In the genomic region with DNA sequence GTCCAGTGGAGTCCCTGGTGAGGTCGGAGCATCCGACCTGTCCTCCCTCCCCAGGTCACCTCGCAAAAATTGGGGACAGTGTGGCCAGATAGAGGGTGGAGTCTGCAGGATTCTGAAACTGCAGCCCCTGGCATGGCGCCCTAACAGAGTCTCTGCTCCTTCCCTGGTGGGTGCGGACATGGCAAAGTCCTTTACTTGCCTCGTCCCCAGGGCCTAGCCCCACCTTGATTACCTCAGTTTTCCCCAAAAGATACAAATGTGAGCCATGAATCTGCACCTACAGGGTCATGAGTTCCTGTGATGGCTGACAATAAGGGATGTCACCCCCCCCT, we compare ENCODE assay signal across 8 cellular contexts. TPM values are rescaled to one million over a fixed set of nuclear protein-coding genes. Genes with fewer than 3 reads are reported as not detected.
A peak's percentile ranks its signal among the peaks of the same experiment; 100 is the strongest.
DNase-seq lines count a peak whose midpoint lies in the region; TF ChIP-seq lines count a peak whose summit lies in the region.

No MANE protein-coding gene starts in this region.

- H3K23ac ChIP-seq in H9 (ENCODE audit: insufficient read length, low read depth, low read length), result no peak overlapping the region

- H3K9me3 ChIP-seq in ES-I3 (ENCODE audit: control insufficient read depth, insufficient read depth, low read length) (no peaks in the 10 kb centered on the region), H9 (ENCODE audit: control insufficient read depth, low read depth, low read length) (no peaks in the 10 kb centered on the region)

- H2BK15ac ChIP-seq in H9 (ENCODE audit: low read depth, low read length), result no peak overlapping the region; the same call in 1 of the 2 replicates

- no peaks in the 10 kb centered on the region for H4K20me1 ChIP-seq in H9 (ENCODE audit: control insufficient read depth, insufficient read depth, insufficient read length)

- no peak overlapping the region for H2BK12ac ChIP-seq in H9 (ENCODE audit: insufficient read length, low read depth, low read length)

- H3K4me3 ChIP-seq in foreskin fibroblast (ENCODE audit: low read depth in 1 of 2, low read length in 2 of 2), result peak overlapping the region; percentile 62 to 78
- H3K4me3 ChIP-seq in lower leg skin (ENCODE audit: low read depth, poor library complexity, severe bottlenecking), result no peak overlapping the region

- no peak for TF ChIP-seq POLR2A in lower leg skin (IDR thresholded peaks at IDR 0.05)

- H3T11ph ChIP-seq in H9 (ENCODE audit: low read length), result no peak overlapping the region

- intact Hi-C loops in lower leg skin (cut with DNase I; ENCODE audit: low total_unique reads), result no loop called here

- no peaks in the 10 kb centered on the region; the same call in 1 of the 2 replicates for H3K27me3 ChIP-seq in H9 (ENCODE audit: insufficient read depth, low read length)

- no peak overlapping the region for H4K91ac ChIP-seq in H9 (ENCODE audit: insufficient read length, low read depth, low read length)

- H3K27ac Mint-ChIP-seq in H9, result no peak overlapping the region; a peak in 1 of 7 replicates
- H3K27ac Mint-ChIP-seq in stimulated activated naive CD8-positive, alpha-beta T cell treated with anti-CD3 and anti-CD28 coated beads, Interleukin-15, Interleukin-2, amounts not matched to agents 100 ng/mL and 50 ng/mL, for 24 hours, result peak overlapping the region; percentile 82

- H3K9me3 Mint-ChIP-seq in H9, result peaks cover 0 to 3% of the 10 kb centered on the region in 2 experiments; a peak in 1 of 5 replicates
- no peaks in the 10 kb centered on the region for H3K9me3 Mint-ChIP-seq in stimulated activated naive CD8-positive, alpha-beta T cell treated with anti-CD3 and anti-CD28 coated beads, Interleukin-15, Interleukin-2, amounts not matched to agents 100 ng/mL and 50 ng/mL, for 24 hours

- no peaks in the 10 kb centered on the region for H3K36me3 Mint-ChIP-seq in H9 (ENCODE audit: insufficient read depth in 1 of 3, low read depth in 3 of 3)
- H3K36me3 Mint-ChIP-seq in stimulated activated naive CD8-positive, alpha-beta T cell treated with anti-CD3 and anti-CD28 coated beads, Interleukin-15, Interleukin-2, amounts not matched to agents 100 ng/mL and 50 ng/mL, for 24 hours (ENCODE audit: low read depth), result peaks cover 14% of the 10 kb centered on the region

- H2AFZ ChIP-seq in H9 (ENCODE audit: low read length), result no peak overlapping the region

- POLR2A ChIA-PET in RWPE1 (lab: Yijun Ruan, JAX; ENCODE audit: low non-redundant PET), result interaction anchor here (1.5 kb wide), 1 partner anchor 55 kb away, joined by 5 read pairs; a partner anchor contains a TSS

- no peak for TF ChIP-seq CTCF in H9 (conservative IDR thresholded peaks at IDR 0.05)
- TF ChIP-seq CTCF in RWPE1 (conservative IDR thresholded peaks at IDR 0.05; ENCODE audit: low read depth), result peak; percentile 52
- TF ChIP-seq CTCF in foreskin fibroblast (IDR thresholded peaks at IDR 0.05; ENCODE audit: low read depth, low read length), result no peak
- TF ChIP-seq CTCF in lower leg skin (IDR thresholded peaks at IDR 0.05), result no peak

- no peaks in the 10 kb centered on the region for H3K79me1 ChIP-seq in H9 (ENCODE audit: insufficient read depth, low read depth, low read length, poor library complexity, severe bottlenecking)

- H4K8ac ChIP-seq in H9 (replicated peaks; ENCODE audit: insufficient read length, low read depth, low read length), result no peak overlapping the region

- peaks cover 16 to 18% of the 10 kb centered on the region in 2 experiments for H3K4me1 Mint-ChIP-seq in H9
- peaks cover 16% of the 10 kb centered on the region for H3K4me1 Mint-ChIP-seq in stimulated activated naive CD8-positive, alpha-beta T cell treated with anti-CD3 and anti-CD28 coated beads, Interleukin-15, Interleukin-2, amounts not matched to agents 100 ng/mL and 50 ng/mL, for 24 hours (ENCODE audit: low read depth)

- H3K9ac ChIP-seq in ES-I3 (ENCODE audit: low read depth, low read length), result peak overlapping the region; percentile 41; the same call in 1 of the 2 replicates
- no peak overlapping the region for H3K9ac ChIP-seq in H9 (ENCODE audit: extremely low read depth, insufficient read length, low read length)

- H3K4me3 Mint-ChIP-seq in H9, result peak overlapping the region; percentile 81 to 85
- peak overlapping the region; percentile 83 for H3K4me3 Mint-ChIP-seq in stimulated activated naive CD8-positive, alpha-beta T cell treated with anti-CD3 and anti-CD28 coated beads, Interleukin-15, Interleukin-2, amounts not matched to agents 100 ng/mL and 50 ng/mL, for 24 hours

- no peak overlapping the region for H2BK20ac ChIP-seq in H9 (ENCODE audit: low read depth, low read length, poor library complexity, severe bottlenecking)

- peaks cover 6% of the 10 kb centered on the region for H3K23me2 ChIP-seq in H9 (ENCODE audit: insufficient read length, low read depth, low read length, poor library complexity, severe bottlenecking)

- no peaks in the 10 kb centered on the region for H3K36me3 ChIP-seq in ES-I3 (ENCODE audit: insufficient read depth, low read length)

- DNase-seq in H9 (no peak), RWPE1 (ENCODE audit: low spot score) (no peak), foreskin fibroblast (no peak), NCI-H1092 (lab: John Stamatoyannopoulos, UW) (no peak), NAMALWA (ENCODE audit: low spot score) (no peak), lower leg skin (ENCODE audit: low spot score in 2 of 2) (no peak)

- no peak overlapping the region for H2BK120ac ChIP-seq in H9 (ENCODE audit: low read depth, low read length, poor library complexity, severe bottlenecking)

- H3K27ac ChIP-seq in H9 (ENCODE audit: insufficient read length, low read depth, low read length), result no peak overlapping the region
- peak overlapping the region; percentile 39 for H3K27ac ChIP-seq in RWPE1

- H3K4me1 ChIP-seq in ES-I3 (ENCODE audit: insufficient read depth, low read length) (peaks cover 4% of the 10 kb centered on the region; the same call in 1 of the 2 replicates), H9 (ENCODE audit: insufficient read depth, low read length) (no peaks in the 10 kb centered on the region; the same call in 1 of the 2 replicates)

- H2AK5ac ChIP-seq in H9 (ENCODE audit: insufficient read length, low read length), result no peak overlapping the region

- no CpG with 5 or more reads among the region's 6 CpGs for WGBS in H9 (ENCODE audit: extremely low coverage, insufficient read length, low lambda C conversion rate)
- WGBS in lower leg skin, 2 donors, result 11% methylated on average over 3 to 6 of the region's 6 CpGs

- no peak overlapping the region for H4K5ac ChIP-seq in H9 (ENCODE audit: insufficient read length, low read depth, low read length)

- peaks cover 27% of the 10 kb centered on the region for H3K27me3 Mint-ChIP-seq in H9 (ENCODE audit: low read depth)
- peaks cover 3% of the 10 kb centered on the region for H3K27me3 Mint-ChIP-seq in stimulated activated naive CD8-positive, alpha-beta T cell treated with anti-CD3 and anti-CD28 coated beads, Interleukin-15, Interleukin-2, amounts not matched to agents 100 ng/mL and 50 ng/mL, for 24 hours

- no peak overlapping the region for H3K14ac ChIP-seq in H9 (ENCODE audit: insufficient read depth, low read length)

- no peaks in the 10 kb centered on the region for H3K79me2 ChIP-seq in H9 (ENCODE audit: insufficient read depth, low read length)

- peak overlapping the region; percentile 83 for H3K4me2 ChIP-seq in H9 (ENCODE audit: insufficient read depth, insufficient read length, low read length)

- CTCF ChIA-PET in RWPE1 (lab: Yijun Ruan, JAX), result interaction anchor here (0.6 to 1.0 kb wide), 3 partner anchors 9 to 20 kb away, joined by 4 to 6 read pairs (median 5); no protein-coding TSS in a partner anchor

- no peak overlapping the region for H3K4ac ChIP-seq in H9 (ENCODE audit: low read depth, low read length)

- no peak overlapping the region for H3K18ac ChIP-seq in H9 (ENCODE audit: insufficient read length, low read depth, low read length)

- H2BK5ac ChIP-seq in H9 (ENCODE audit: insufficient read length, low read length), result no peak overlapping the region

- H3K56ac ChIP-seq in H9 (ENCODE audit: insufficient read length, low read depth, low read length), result no peak overlapping the region

RNA-seq across cellular contexts. Expression of a gene that starts 47.7 kb away (rescaled TPM):
- total RNA-seq in H9 (2021), result not detected in 2 replicates
- total RNA-seq in lower leg skin, result not detected

RNA-seq across cellular contexts. Expression of a gene that starts 55.5 kb away (rescaled TPM):
- total RNA-seq in H9 (2021), result 205 and 209 TPM in 2 replicates
- 10 to 100 TPM; 15.6 to 52.9 (median 34.9) TPM for total RNA-seq in lower leg skin
